ENCODE assay signal across 9 cellular contexts in the genomic region with DNA sequence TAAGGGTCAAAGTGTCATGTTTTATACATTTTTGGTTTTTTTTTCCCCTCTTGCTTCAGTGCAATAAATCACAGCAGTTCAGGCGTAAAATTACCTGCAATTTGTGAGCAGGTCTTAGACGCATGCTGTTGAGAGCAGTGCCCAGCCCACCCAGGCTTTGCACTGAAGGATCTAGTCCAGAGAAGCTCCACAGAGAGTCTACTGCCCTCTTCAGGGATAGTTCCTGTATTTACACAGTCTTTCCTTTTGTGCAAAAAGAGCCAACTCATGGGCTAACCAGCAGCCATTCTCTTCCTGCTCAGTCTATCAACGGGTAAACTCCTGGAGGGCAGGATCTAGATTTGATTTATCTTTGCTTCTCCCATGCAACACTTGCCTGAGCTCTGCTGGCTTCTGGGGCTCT.
DNase-seq lines count a peak whose midpoint lies in the region; ATAC-seq and TF ChIP-seq lines count a peak whose summit lies in the region.
"Had no signal": no experiment of that assay in that cellular context is flagged by ENCODE, and none has a peak within 500 bp of the region (broad histone marks: within the 10 kb centered on the region; RNA-seq: fewer than 3 reads in every experiment).

No MANE protein-coding gene starts in this region.

- H3K4me2 ChIP-seq in OCI-LY7 (ENCODE audit: low read length) = no peak overlapping the region
- no peak overlapping the region for H3K4me2 ChIP-seq in fibroblast of lung (ENCODE audit: extremely low read depth, insufficient read depth, low read length)

- no peak for ATAC-seq in HG03469 (IDR thresholded peaks at IDR 0.05; ENCODE audit: unreplicated experiment)

- H2AFZ ChIP-seq in OCI-LY7 (ENCODE audit: low read length) (peak overlapping the region; percentile 15; the same call in 1 of the 2 replicates), fibroblast of lung (ENCODE audit: low read length) (no peak overlapping the region)

- CTCF ChIA-PET in OCI-LY7 (lab: Charles Lee; ENCODE audit: unreplicated experiment) = no interaction called here

- 77 to 87% (median 80%) methylated on average over 3 of the region's 3 CpGs for WGBS in stomach, 5 donors

- H3K9me3 ChIP-seq in OCI-LY7 (ENCODE audit: low read length) (no peaks in the 10 kb centered on the region), fibroblast of lung (ENCODE audit: control insufficient read depth, insufficient read depth, low read depth, low read length) (no peaks in the 10 kb centered on the region), stomach (no peaks in the 10 kb centered on the region)

- DNase-seq in GM12864 (ENCODE audit: low read depth) (no peak), OCI-LY7 (ENCODE audit: low spot score) (peak; percentile 31), fibroblast of lung (ENCODE audit: low read depth in 2 of 2) (peak; percentile 14 to 36), stomach (no peak), hippocampal formation (lab: John Stamatoyannopoulos, UW) (no peak), cerebellum (ENCODE audit: low spot score) (no peak)
- DNase-seq: NCI-H774 had no signal

- no peak for TF ChIP-seq EP300 in stomach (IDR thresholded peaks at IDR 0.05)

- H3K4me3 ChIP-seq in GM12864 (ENCODE audit: low read depth, low read length) = no peak overlapping the region
- H3K4me3 ChIP-seq in OCI-LY7 (ENCODE audit: low read depth, low read length, poor library complexity, severe bottlenecking) = no peak overlapping the region
- no peak overlapping the region for H3K4me3 ChIP-seq in fibroblast of lung (replicated peaks in 1 of 4; ENCODE audit: control extremely low read depth in 1 of 4, insufficient read depth in 1 of 4, low read depth in 3 of 4, low read length in 4 of 4)
- no peak overlapping the region for H3K4me3 ChIP-seq in stomach

- intact Hi-C loops in OCI-LY7 (cut with micrococcal nuclease; ENCODE audit: unreplicated experiment) (loop anchor here (1.0 kb wide), 1 partner anchor 190 kb away; no protein-coding TSS in a partner anchor), stomach (cut with DNase I; ENCODE audit: low total_unique reads) (no loop called here)

- TF ChIP-seq CTCF in 22Rv1 (IDR thresholded peaks at IDR 0.05) (peak; percentile 31; the same call in 1 of the 2 replicates), GM12864 (IDR thresholded peaks at IDR 0.05; ENCODE audit: low read depth, low read length, missing control alignments) (peak; percentile 51), OCI-LY7 (conservative IDR thresholded peaks at IDR 0.05; ENCODE audit: low read length) (peak; percentile 62), fibroblast of lung (conservative IDR thresholded peaks at IDR 0.05 in 1 of 2, IDR thresholded peaks at IDR 0.05 in 1 of 2; ENCODE audit: low read depth in 1 of 2, low read length in 2 of 2) (peak in 1 of 2 donors; percentile 30), stomach (IDR thresholded peaks at IDR 0.05) (no peak)

- H4K20me1 ChIP-seq in OCI-LY7 (ENCODE audit: insufficient read depth, low read length) = no peaks in the 10 kb centered on the region
- no peaks in the 10 kb centered on the region for H4K20me1 ChIP-seq in fibroblast of lung (ENCODE audit: control insufficient read depth, extremely low read depth, insufficient read depth, low read length)

- H3K36me3 ChIP-seq in OCI-LY7 (ENCODE audit: insufficient read depth, low read length) = no peaks in the 10 kb centered on the region
- H3K36me3 ChIP-seq in fibroblast of lung (ENCODE audit: control insufficient read depth, insufficient read depth, low read length) = no peaks in the 10 kb centered on the region
- no peaks in the 10 kb centered on the region for H3K36me3 ChIP-seq in stomach

- POLR2A ChIA-PET in OCI-LY7 (lab: Charles Lee) = no interaction called here

- H3K27me3 ChIP-seq in fibroblast of lung (ENCODE audit: control insufficient read depth, insufficient read depth, low read length) = no peaks in the 10 kb centered on the region
- no peaks in the 10 kb centered on the region for H3K27me3 ChIP-seq in stomach

- no peak for TF ChIP-seq POLR2A in stomach (IDR thresholded peaks at IDR 0.05)

- H3K4me1 ChIP-seq in OCI-LY7 (ENCODE audit: insufficient read depth, low read length, poor library complexity, severe bottlenecking) (no peaks in the 10 kb centered on the region), fibroblast of lung (ENCODE audit: control insufficient read depth, extremely low read depth, insufficient read depth, low read length) (no peaks in the 10 kb centered on the region), stomach (peaks cover 0 to 11% (median 0%) of the 10 kb centered on the region in 4 donors)

- H3K27ac ChIP-seq in 22Rv1 (no peak overlapping the region), OCI-LY7 (ENCODE audit: low read depth, low read length, poor library complexity, severe bottlenecking) (no peak overlapping the region), fibroblast of lung (ENCODE audit: insufficient read depth, low read length) (no peak overlapping the region), stomach (no peak overlapping the region)

- H3K79me2 ChIP-seq in OCI-LY7 (ENCODE audit: insufficient read depth, low read depth, low read length) (no peaks in the 10 kb centered on the region), fibroblast of lung (ENCODE audit: control insufficient read depth, insufficient read depth, low read length) (no peaks in the 10 kb centered on the region)

- H3K9me2 ChIP-seq in OCI-LY7 (ENCODE audit: insufficient read depth, low read length) = no peaks in the 10 kb centered on the region

- no TSS peak for BruUV-seq in OCI-LY7 (replicated peaks; lab: Mats Ljungman, UMichigan)

- H3K9ac ChIP-seq in fibroblast of lung (ENCODE audit: insufficient read depth, low read length) = no peak overlapping the region

Comparison
In these comparisons a context has a peak if more than half of its experiments do, and no peak if none do; other contexts are left out.
1. CTCF ChIP-seq: peak in 22Rv1 (single experiment), GM12864 (single experiment) and OCI-LY7 (single experiment); none in stomach (0 of 7).
2. DNase-seq: peak in OCI-LY7 (single experiment) and fibroblast of lung (2 of 2); none in GM12864 (single experiment), stomach (single experiment), hippocampal formation (0 of 2) and cerebellum (single experiment).